Comparison of ENCODE assay signal across 13 cellular contexts in genomic region chr2:161988589-161988988, GRCh38.
DNase-seq lines count a peak whose midpoint lies in the region; ATAC-seq, FAIRE-seq and TF ChIP-seq lines count a peak whose summit lies in the region.
"Had no signal": no experiment of that assay in that cellular context is flagged by ENCODE, and none has a peak within 500 bp of the region (broad histone marks: within the 10 kb centered on the region; RNA-seq: fewer than 3 reads in every experiment).

No MANE protein-coding gene starts in this region.

- FAIRE-seq in bronchial epithelial cell (lab: Jason Lieb, UNC) (no peak), frontal cortex (lab: Jason Lieb, UNC) (no peak)

- H3K27me3 ChIP-seq in bronchial epithelial cell (ENCODE audit: control insufficient read depth, insufficient read depth, low read length), result no peaks in the 10 kb centered on the region

- no peaks in the 10 kb centered on the region for H3K36me3 ChIP-seq in bronchial epithelial cell (ENCODE audit: control insufficient read depth, insufficient read depth, low read length)

- no peak for DNase-seq in activated CD4-positive, CD25-positive, alpha-beta regulatory T cell treated with anti-CD3 and anti-CD28 coated beads, Interleukin-2, amount 50 U/mL, for 72 hours
- DNase-seq in bronchial epithelial cell (ENCODE audit: low read depth), result peak; percentile 26
- DNase-seq in renal cortical epithelial cell (ENCODE audit: low read depth), result peak; percentile 38
- DNase-seq in NCI-H2029 (lab: John Stamatoyannopoulos, UW), result no peak
- DNase-seq in frontal cortex (ENCODE audit: low spot score in 2 of 2), result no peak
- no peak for DNase-seq in midbrain (lab: John Stamatoyannopoulos, UW)
- DNase-seq: cerebellar nuclear complex; foreskin melanocyte; NCI-H1048; NCI-H524 treated with DMSO at 0.1 percent for 48 hours; stimulated activated CD4-positive, alpha-beta T cell treated with anti-CD3 and anti-CD28 coated beads, Interleukin-4, amount 100 ng/mL, for 4 hours had no signal

- ATAC-seq in activated CD4-positive, CD25-positive, alpha-beta regulatory T cell treated with anti-CD3 and anti-CD28 coated beads, Interleukin-2, amount 50 U/mL, for 24 hours, result peak; percentile 50 to 61
- ATAC-seq in HG02943 (IDR thresholded peaks at IDR 0.05; ENCODE audit: low read depth, unreplicated experiment), result peak; percentile 51

- H3K4me3 ChIP-seq in bronchial epithelial cell (ENCODE audit: low read depth, low read length), result no peak overlapping the region

- no peak for TF ChIP-seq CTCF in bronchial epithelial cell (IDR thresholded peaks at IDR 0.05; ENCODE audit: insufficient read depth, low read length, severe bottlenecking)

Comparison
In these comparisons a context has a peak if more than half of its experiments do, and no peak if none do; other contexts are left out.
1. DNase-seq: peak in bronchial epithelial cell (single experiment) and renal cortical epithelial cell (single experiment); none in activated CD4-positive, CD25-positive, alpha-beta regulatory T cell treated with anti-CD3 and anti-CD28 coated beads, Interleukin-2, amount 50 U/mL, for 72 hours (single experiment), NCI-H2029 (single experiment), frontal cortex (0 of 2) and midbrain (single experiment).